ENCODE assay signal across 14 cellular contexts in the genomic region with DNA sequence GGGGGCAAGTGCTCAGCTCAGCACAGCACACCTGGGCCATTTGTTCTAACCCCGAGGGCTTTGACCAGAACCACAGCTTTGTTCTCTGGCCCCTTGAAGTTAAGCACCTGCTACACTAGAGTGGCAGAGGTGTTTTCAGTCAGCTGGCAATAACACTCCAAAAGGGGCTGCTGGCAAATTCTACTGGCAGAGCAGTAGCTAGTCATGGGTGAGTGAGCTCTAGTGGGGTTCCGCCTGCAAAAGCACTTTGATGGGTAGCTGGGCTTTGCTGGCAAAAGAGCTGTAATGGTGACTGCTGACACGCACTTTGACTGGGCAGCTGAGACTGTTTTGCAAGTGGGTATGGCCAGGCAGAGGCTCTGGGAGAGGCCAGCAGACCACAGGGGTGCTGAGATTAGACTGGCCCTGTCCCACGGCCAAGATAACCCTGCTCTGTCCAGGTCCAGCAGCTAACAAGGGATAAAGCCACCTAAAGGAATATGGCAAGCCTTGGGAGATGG.
DNase-seq lines count a peak whose midpoint lies in the region.
"Had no signal": no experiment of that assay in that cellular context is flagged by ENCODE, and none has a peak within 500 bp of the region (broad histone marks: within the 10 kb centered on the region; RNA-seq: fewer than 3 reads in every experiment).

No MANE protein-coding gene starts in this region.

- DNase-seq in DMS53 treated with DMSO at 0.1 percent for 48 hours (lab: John Stamatoyannopoulos, UW; ENCODE audit: unreplicated experiment) (peak; percentile 64), NCI-H187 (lab: John Stamatoyannopoulos, UW) (peak; percentile 50 to 72), NCI-H345 treated with DMSO at 0.1 percent for 48 hours (lab: John Stamatoyannopoulos, UW; ENCODE audit: unreplicated experiment) (peak; percentile 84), mesenteric fat pad (ENCODE audit: low spot score) (peak; percentile 67), dedifferentiated amniotic fluid mesenchymal stem cell (ENCODE audit: extremely low spot score) (no peak), NCI-H82 treated with DMSO at 0.1 percent for 48 hours (lab: John Stamatoyannopoulos, UW; ENCODE audit: unreplicated experiment) (no peak), activated T-cell treated with anti-CD3 and anti-CD28 coated beads for 4 hours (no peak)
- DNase-seq: Caco-2; CD4-positive, alpha-beta T cell; HFFc6; NCI-H1694 treated with DMSO at 0.1 percent for 48 hours; NCI-H524; NCI-H82; T-helper 1 cell had no signal

Comparison
In these comparisons a context has a peak if more than half of its experiments do, and no peak if none do; other contexts are left out.
1. DNase-seq: peak in DMS53 treated with DMSO at 0.1 percent for 48 hours (single experiment), NCI-H187 (2 of 2), NCI-H345 treated with DMSO at 0.1 percent for 48 hours (single experiment) and mesenteric fat pad (single experiment); none in dedifferentiated amniotic fluid mesenchymal stem cell (single experiment), NCI-H82 treated with DMSO at 0.1 percent for 48 hours (single experiment) and activated T-cell treated with anti-CD3 and anti-CD28 coated beads for 4 hours (single experiment).